ENCODE assay signal across 24 cellular contexts in genomic region chr9:128809036-128809599, GRCh38.
"Had no signal": no experiment of that assay in that cellular context is flagged by ENCODE, and none has a peak within 500 bp of the region (broad histone marks: within the 10 kb centered on the region; RNA-seq: fewer than 3 reads in every experiment).

No MANE protein-coding gene starts in this region.

- H3K27me3 Mint-ChIP-seq: activated CD4-positive, alpha-beta memory T cell treated with anti-CD3 and anti-CD28 coated beads, Interleukin-2, amount 10 ng/mL, durations not matched to agents 7 days and 5 days; activated naive CD8-positive, alpha-beta T cell; activated T-helper 17 cell treated with anti-CD3 and anti-CD28 coated beads, Interleukin-2, amount 50 U/mL, for 72 hours; T-helper 17 cell had no signal

- H3K9me3 ChIP-seq: Peyer's patch had no signal

- H3K4me1 ChIP-seq: Peyer's patch had no signal

- DNase-seq: activated CD4-positive, alpha-beta memory T cell treated with anti-CD3 and anti-CD28 coated beads, Interleukin-2, amount 10 ng/mL, durations not matched to agents 7 days and 5 days; activated CD4-positive, alpha-beta T cell treated with anti-CD3 and anti-CD28 coated beads, Interleukin-2, amount 50 U/mL, for 1 hour; activated CD4-positive, CD25-positive, alpha-beta regulatory T cell; activated gamma-delta T cell; activated naive CD4-positive, alpha-beta T cell treated with anti-CD3 and anti-CD28 coated beads for 36 hours; activated T-cell treated with anti-CD3 and anti-CD28 coated beads for 4 hours; activated T-cell treated with anti-CD3 and anti-CD28 coated beads, Interleukin-2, amount 50 U/mL, for 48 hours; amygdala; central memory CD4-positive, alpha-beta T cell; NCI-H1092; NCI-H1417; NCI-H1694; NCI-H2029 treated with DMSO at 0.1 percent for 48 hours; NCI-H510A treated with DMSO at 0.1 percent for 48 hours; NCI-H69; NK-92 treated with Interleukin-12 subunit alpha and Interleukin-12 subunit beta, amount 100 ng/mL, for 24 hours; Peyer's patch; SIG-M5; T-helper 17 cell; T-helper 9 cell had no signal

- H3K27ac Mint-ChIP-seq: activated T-helper 17 cell treated with anti-CD3 and anti-CD28 coated beads, Interleukin-2, amount 50 U/mL, for 72 hours; T-helper 17 cell had no signal

- H3K4me3 ChIP-seq: Peyer's patch had no signal

- ATAC-seq: activated T-helper 17 cell treated with anti-CD3 and anti-CD28 coated beads, Interleukin-2, amount 50 U/mL, for 72 hours; T-helper 17 cell had no signal

- H3K4me1 Mint-ChIP-seq: activated CD4-positive, alpha-beta memory T cell treated with anti-CD3 and anti-CD28 coated beads, Interleukin-2, amount 10 ng/mL, durations not matched to agents 7 days and 5 days; activated T-helper 17 cell treated with anti-CD3 and anti-CD28 coated beads, Interleukin-2, amount 50 U/mL, for 72 hours; T-helper 17 cell had no signal

- H3K4me2 ChIP-seq: KMS-11 had no signal

- H3K4me3 Mint-ChIP-seq: activated CD4-positive, alpha-beta memory T cell treated with anti-CD3 and anti-CD28 coated beads, Interleukin-2, amount 10 ng/mL, durations not matched to agents 7 days and 5 days; activated naive CD4-positive, alpha-beta T cell treated with anti-CD3 and anti-CD28 coated beads for 36 hours; activated naive CD8-positive, alpha-beta T cell; activated T-helper 17 cell treated with anti-CD3 and anti-CD28 coated beads, Interleukin-2, amount 50 U/mL, for 72 hours; T-helper 17 cell had no signal

- H3K9me3 Mint-ChIP-seq: activated CD4-positive, alpha-beta memory T cell treated with anti-CD3 and anti-CD28 coated beads, Interleukin-2, amount 10 ng/mL, durations not matched to agents 7 days and 5 days; activated naive CD4-positive, alpha-beta T cell treated with anti-CD3 and anti-CD28 coated beads for 36 hours; activated T-helper 17 cell treated with anti-CD3 and anti-CD28 coated beads, Interleukin-2, amount 50 U/mL, for 72 hours had no signal

- H3K27ac ChIP-seq: KMS-11, Peyer's patch, VCaP had no signal

- H3K27me3 ChIP-seq: Peyer's patch had no signal
